In the genomic region with DNA sequence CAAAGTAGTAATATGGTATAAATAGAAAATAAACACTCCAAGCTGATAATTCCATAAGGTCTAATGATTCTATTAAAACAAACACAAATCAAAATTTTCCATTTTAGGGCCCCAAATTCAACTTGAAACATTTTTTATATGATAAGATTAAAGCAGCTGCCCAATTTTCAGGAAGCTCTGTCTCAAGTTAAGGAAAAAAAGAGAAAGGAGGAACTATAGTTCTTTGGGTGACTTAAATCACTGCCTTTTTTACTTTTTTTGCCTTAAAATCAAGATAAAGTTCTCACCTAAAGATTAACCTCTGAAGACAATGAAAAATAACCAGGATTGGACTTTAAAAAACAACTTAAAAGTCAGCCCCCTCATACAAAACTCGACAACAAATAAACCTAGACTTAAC, we compare ENCODE assay signal across 10 cellular contexts.
DNase-seq lines count a peak whose midpoint lies in the region; ATAC-seq, FAIRE-seq and TF ChIP-seq lines count a peak whose summit lies in the region.
"Had no signal": no experiment of that assay in that cellular context is flagged by ENCODE, and none has a peak within 500 bp of the region (broad histone marks: within the 10 kb centered on the region; RNA-seq: fewer than 3 reads in every experiment).

No MANE protein-coding gene starts in this region.

- no peaks in the 10 kb centered on the region for H3K36me3 Mint-ChIP-seq in activated T-cell treated with anti-CD3 and anti-CD28 coated beads, Interleukin-2, amount 50 U/mL, for 72 hours (ENCODE audit: insufficient read depth in 2 of 2)
- H3K36me3 Mint-ChIP-seq in activated T-helper 1 cell treated with anti-CD3 and anti-CD28 coated beads, Interleukin-12 subunit alpha, Interleukin-12 subunit beta, Interleukin-2, Interleukin-4 antibody, amounts not matched to agents 30 ng/mL and 10 ng/mL and 1 ng/mL, durations not matched to agents 14 hours and 24 hours and 36 hours (ENCODE audit: low read depth) = no peaks in the 10 kb centered on the region
- H3K36me3 Mint-ChIP-seq in stimulated activated effector memory CD8-positive, alpha-beta T cell treated with anti-CD3 and anti-CD28 coated beads, Interleukin-12 subunit alpha, Interleukin-12 subunit beta, amount 100 ng/mL, for 72 hours = no peaks in the 10 kb centered on the region

- H3K4me3 Mint-ChIP-seq in activated T-cell treated with anti-CD3 and anti-CD28 coated beads, Interleukin-2, amount 50 U/mL, for 72 hours = peak overlapping the region; percentile 89 to 94
- H3K4me3 Mint-ChIP-seq in activated T-helper 1 cell treated with anti-CD3 and anti-CD28 coated beads, Interleukin-12 subunit alpha, Interleukin-12 subunit beta, Interleukin-2, Interleukin-4 antibody, amounts not matched to agents 30 ng/mL and 10 ng/mL and 1 ng/mL, durations not matched to agents 14 hours and 24 hours and 36 hours = peak overlapping the region; percentile 90
- peak overlapping the region; percentile 73 for H3K4me3 Mint-ChIP-seq in stimulated activated effector memory CD8-positive, alpha-beta T cell treated with anti-CD3 and anti-CD28 coated beads, Interleukin-12 subunit alpha, Interleukin-12 subunit beta, amount 100 ng/mL, for 72 hours

- H3K9me3 Mint-ChIP-seq in activated T-cell treated with anti-CD3 and anti-CD28 coated beads, Interleukin-2, amount 50 U/mL, for 72 hours = no peaks in the 10 kb centered on the region
- H3K9me3 Mint-ChIP-seq in activated T-helper 1 cell treated with anti-CD3 and anti-CD28 coated beads, Interleukin-12 subunit alpha, Interleukin-12 subunit beta, Interleukin-2, Interleukin-4 antibody, amounts not matched to agents 30 ng/mL and 10 ng/mL and 1 ng/mL, durations not matched to agents 14 hours and 24 hours and 36 hours = no peaks in the 10 kb centered on the region
- H3K9me3 Mint-ChIP-seq in stimulated activated effector memory CD8-positive, alpha-beta T cell treated with anti-CD3 and anti-CD28 coated beads, Interleukin-12 subunit alpha, Interleukin-12 subunit beta, amount 100 ng/mL, for 72 hours = no peaks in the 10 kb centered on the region

- peaks cover 25% of the 10 kb centered on the region for H3K4me1 Mint-ChIP-seq in activated T-cell treated with anti-CD3 and anti-CD28 coated beads, Interleukin-2, amount 50 U/mL, for 72 hours (ENCODE audit: low read depth)
- H3K4me1 Mint-ChIP-seq in activated T-helper 1 cell treated with anti-CD3 and anti-CD28 coated beads, Interleukin-12 subunit alpha, Interleukin-12 subunit beta, Interleukin-2, Interleukin-4 antibody, amounts not matched to agents 30 ng/mL and 10 ng/mL and 1 ng/mL, durations not matched to agents 14 hours and 24 hours and 36 hours (ENCODE audit: low read depth) = peaks cover 17% of the 10 kb centered on the region
- H3K4me1 Mint-ChIP-seq in stimulated activated effector memory CD8-positive, alpha-beta T cell treated with anti-CD3 and anti-CD28 coated beads, Interleukin-12 subunit alpha, Interleukin-12 subunit beta, amount 100 ng/mL, for 72 hours = peaks cover 13% of the 10 kb centered on the region

- no peak for DNase-seq in activated T-cell treated with anti-CD3 and anti-CD28 coated beads, Interleukin-2, amount 50 U/mL, for 72 hours
- DNase-seq in activated T-cell treated with anti-CD3 and anti-CD28 coated beads for 4 hours (no peak), foreskin fibroblast (no peak), AG08396 (ENCODE audit: low spot score) (no peak), RCC 7860 (ENCODE audit: low spot score) (no peak), T1000 (lab: John Stamatoyannopoulos, UW) (no peak)
- DNase-seq in activated T-helper 1 cell treated with anti-CD3 and anti-CD28 coated beads, Interleukin-12 subunit alpha, Interleukin-12 subunit beta, Interleukin-2, Interleukin-4 antibody, amounts not matched to agents 30 ng/mL and 10 ng/mL and 1 ng/mL, durations not matched to agents 14 hours and 24 hours and 36 hours (ENCODE audit: low spot score) = no peak
- no peak for DNase-seq in stimulated activated effector memory CD8-positive, alpha-beta T cell treated with anti-CD3 and anti-CD28 coated beads, Interleukin-12 subunit alpha, Interleukin-12 subunit beta, amount 100 ng/mL, for 72 hours (ENCODE audit: low spot score in 2 of 2)
- DNase-seq: NCI-H1436 treated with DMSO at 0.1 percent for 48 hours, OCI-M1 had no signal

- TF ChIP-seq CTCF in foreskin fibroblast (IDR thresholded peaks at IDR 0.05; ENCODE audit: low read depth, low read length) = no peak

- H3K27me3 Mint-ChIP-seq in activated T-cell treated with anti-CD3 and anti-CD28 coated beads, Interleukin-2, amount 50 U/mL, for 72 hours (ENCODE audit: low read depth) = peaks cover 26% of the 10 kb centered on the region
- peaks cover 45% of the 10 kb centered on the region for H3K27me3 Mint-ChIP-seq in activated T-helper 1 cell treated with anti-CD3 and anti-CD28 coated beads, Interleukin-12 subunit alpha, Interleukin-12 subunit beta, Interleukin-2, Interleukin-4 antibody, amounts not matched to agents 30 ng/mL and 10 ng/mL and 1 ng/mL, durations not matched to agents 14 hours and 24 hours and 36 hours (ENCODE audit: insufficient read depth)

- no peak for FAIRE-seq in RCC 7860 (lab: Jason Lieb, UNC)

- no peak overlapping the region for H3K27ac Mint-ChIP-seq in activated T-cell treated with anti-CD3 and anti-CD28 coated beads, Interleukin-2, amount 50 U/mL, for 72 hours
- no peak overlapping the region for H3K27ac Mint-ChIP-seq in activated T-helper 1 cell treated with anti-CD3 and anti-CD28 coated beads, Interleukin-12 subunit alpha, Interleukin-12 subunit beta, Interleukin-2, Interleukin-4 antibody, amounts not matched to agents 30 ng/mL and 10 ng/mL and 1 ng/mL, durations not matched to agents 14 hours and 24 hours and 36 hours
- H3K27ac Mint-ChIP-seq in stimulated activated effector memory CD8-positive, alpha-beta T cell treated with anti-CD3 and anti-CD28 coated beads, Interleukin-12 subunit alpha, Interleukin-12 subunit beta, amount 100 ng/mL, for 72 hours = no peak overlapping the region

- no peak for ATAC-seq in activated T-cell treated with anti-CD3 and anti-CD28 coated beads, Interleukin-2, amount 50 U/mL, for 72 hours (replicated peaks in 1 of 2)
- ATAC-seq in stimulated activated effector memory CD8-positive, alpha-beta T cell treated with anti-CD3 and anti-CD28 coated beads, Interleukin-12 subunit alpha, Interleukin-12 subunit beta, amount 100 ng/mL, for 72 hours = no peak

- intact Hi-C loops in activated T-helper 1 cell treated with anti-CD3 and anti-CD28 coated beads, Interleukin-12 subunit alpha, Interleukin-12 subunit beta, Interleukin-2, Interleukin-4 antibody, amounts not matched to agents 30 ng/mL and 10 ng/mL and 1 ng/mL, durations not matched to agents 14 hours and 24 hours and 36 hours (cut with micrococcal nuclease) = loop anchor here (5.0 kb wide), 4 partner anchors 69 to 231 kb away; no protein-coding TSS in a partner anchor

- peak overlapping the region; percentile 79 to 80 for H3K4me3 ChIP-seq in foreskin fibroblast (ENCODE audit: low read depth in 1 of 2, low read length in 2 of 2)
